28 cellular contexts compared by ENCODE assay signal in genomic region chrX:5068550-5068949, GRCh38.
"Had no signal": no experiment of that assay in that cellular context is flagged by ENCODE, and none has a peak within 500 bp of the region (broad histone marks: within the 10 kb centered on the region; RNA-seq: fewer than 3 reads in every experiment).

No MANE protein-coding gene starts in this region.

- ATAC-seq: left ventricle myocardium superior; lower lobe of right lung; natural killer cell; psoas muscle; right cardiac atrium; stimulated activated naive B cell treated with anti-CD40 and anti-IgM and Interleukin-4, amounts not matched to agents 10 μg/mL and 1 μg/mL and 100 μg/mL, for 72 hours had no signal

- H3K27ac Mint-ChIP-seq: memory B cell; natural killer cell; stimulated activated naive B cell treated with anti-CD40 and anti-IgM and Interleukin-4, amounts not matched to agents 10 μg/mL and 1 μg/mL and 100 μg/mL, for 72 hours; stimulated activated naive CD8-positive, alpha-beta T cell treated with anti-CD3 and anti-CD28 coated beads, Interleukin-15, Interleukin-2, amounts not matched to agents 100 ng/mL and 50 ng/mL, for 24 hours had no signal

- FAIRE-seq: endothelial cell of umbilical vein, keratinocyte had no signal

- H3K4me3 Mint-ChIP-seq: memory B cell; natural killer cell; stimulated activated naive B cell treated with anti-CD40 and anti-IgM and Interleukin-4, amounts not matched to agents 10 μg/mL and 1 μg/mL and 100 μg/mL, for 72 hours; stimulated activated naive CD8-positive, alpha-beta T cell treated with anti-CD3 and anti-CD28 coated beads, Interleukin-15, Interleukin-2, amounts not matched to agents 100 ng/mL and 50 ng/mL, for 24 hours had no signal

- H3K4me1 ChIP-seq: esophagus squamous epithelium, lower lobe of right lung, psoas muscle, sigmoid colon, spleen, tibial nerve, upper lobe of left lung, uterus had no signal

- H3K4me1 Mint-ChIP-seq: memory B cell; natural killer cell; stimulated activated naive B cell treated with anti-CD40 and anti-IgM and Interleukin-4, amounts not matched to agents 10 μg/mL and 1 μg/mL and 100 μg/mL, for 72 hours had no signal

- H3K27me3 Mint-ChIP-seq: memory B cell; stimulated activated naive CD8-positive, alpha-beta T cell treated with anti-CD3 and anti-CD28 coated beads, Interleukin-15, Interleukin-2, amounts not matched to agents 100 ng/mL and 50 ng/mL, for 24 hours had no signal

- H3K9me3 ChIP-seq: esophagus squamous epithelium, lower lobe of right lung, ovary, psoas muscle, sigmoid colon, spleen, thoracic aorta, tibial nerve, upper lobe of left lung, uterus had no signal

- H3K36me3 ChIP-seq: esophagus squamous epithelium, lower lobe of right lung, ovary, sigmoid colon, spleen, thoracic aorta, tibial nerve, upper lobe of left lung, uterus had no signal

- H3K36me3 Mint-ChIP-seq: memory B cell; natural killer cell; stimulated activated naive B cell treated with anti-CD40 and anti-IgM and Interleukin-4, amounts not matched to agents 10 μg/mL and 1 μg/mL and 100 μg/mL, for 72 hours had no signal

- H3K27ac ChIP-seq: coronary artery, esophagus squamous epithelium, lower lobe of right lung, ovary, psoas muscle, sigmoid colon, skin epidermis, spleen, thoracic aorta, tibial nerve, upper lobe of left lung, uterus had no signal

- DNase-seq: dermis blood vessel endothelial cell; effector memory CD4-positive, alpha-beta T cell; erythroblast; esophagus squamous epithelium; foreskin melanocyte; hypothalamus; left ventricle myocardium superior; lower lobe of right lung; natural killer cell; occipital lobe; ovary; posterior cingulate gyrus; psoas muscle; right cardiac atrium; sigmoid colon; spleen; stimulated activated CD4-positive, alpha-beta T cell treated with anti-CD3 and anti-CD28 coated beads, Interleukin-2, amount 100 ng/mL, for 48 hours; stimulated activated naive B cell treated with anti-CD40 and anti-IgM and Interleukin-4, amounts not matched to agents 10 μg/mL and 1 μg/mL and 100 μg/mL, for 72 hours; upper lobe of left lung; uterus had no signal

- H3K27me3 ChIP-seq: esophagus squamous epithelium, ovary, sigmoid colon, spleen, tibial nerve, upper lobe of left lung, uterus had no signal

- H3K4me3 ChIP-seq: coronary artery, esophagus squamous epithelium, lower lobe of right lung, ovary, psoas muscle, sigmoid colon, skin epidermis, spleen, thoracic aorta, tibial nerve, upper lobe of left lung, uterus had no signal
